8 cellular contexts compared by ENCODE assay signal in the genomic region with DNA sequence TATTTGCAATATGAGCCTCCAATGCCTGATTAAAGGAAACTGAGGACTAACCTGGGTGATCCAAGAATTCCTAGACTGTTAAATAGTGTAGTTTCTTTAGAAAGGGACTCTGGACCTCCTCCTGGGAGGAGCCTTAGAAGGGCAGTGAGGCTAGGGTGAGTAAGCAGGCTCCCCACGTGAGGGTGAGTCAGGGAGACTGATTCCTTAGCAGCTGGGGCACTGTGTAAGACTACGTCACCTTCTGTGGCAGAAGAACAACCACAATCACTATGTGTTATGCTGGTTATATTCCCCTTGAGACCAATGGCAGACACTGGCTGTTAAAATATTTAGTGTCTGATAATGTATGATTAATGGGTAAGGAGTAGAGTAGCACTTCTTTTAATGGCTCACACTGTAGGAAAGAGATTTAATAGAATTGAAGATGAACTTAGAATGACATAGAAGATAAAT. TPM values are rescaled to one million over a fixed set of nuclear protein-coding genes. Genes with fewer than 3 reads are reported as not detected.
DNase-seq lines count a peak whose midpoint lies in the region; ATAC-seq and TF ChIP-seq lines count a peak whose summit lies in the region.

No MANE protein-coding gene starts in this region.

- H3K4me3 ChIP-seq in IMR-90 (ENCODE audit: insufficient read depth, low read depth, low read length) (no peak overlapping the region), kidney epithelial cell (ENCODE audit: low read depth, low read length) (no peak overlapping the region), WERI-Rb-1 (ENCODE audit: low read depth, low read length) (no peak overlapping the region)

- H3K27ac Mint-ChIP-seq in activated T-helper 17 cell treated with anti-CD3 and anti-CD28 coated beads, Interleukin-2, amount 50 U/mL, for 72 hours, result no peak overlapping the region
- H3K27ac Mint-ChIP-seq in stimulated activated effector memory CD8-positive, alpha-beta T cell treated with anti-CD3 and anti-CD28 coated beads, Interleukin-12 subunit alpha, Interleukin-12 subunit beta, amount 100 ng/mL, for 72 hours, result no peak overlapping the region

- no peaks in the 10 kb centered on the region for H4K20me1 ChIP-seq in IMR-90 (ENCODE audit: insufficient read depth, low read length)

- H2BK120ac ChIP-seq in IMR-90 (ENCODE audit: low read depth, low read length), result peak overlapping the region; percentile 94; the same call in 1 of the 2 replicates

- H3K79me1 ChIP-seq in IMR-90 (ENCODE audit: low read depth in 1 of 2, low read length in 2 of 2), result no peaks in the 10 kb centered on the region

- no peak overlapping the region for H2BK15ac ChIP-seq in IMR-90 (ENCODE audit: low read depth, low read length)

- TF ChIP-seq POLR2A in IMR-90 (IDR thresholded peaks at IDR 0.05; ENCODE audit: low read depth, low read length), result no peak

- H3K18ac ChIP-seq in IMR-90 (ENCODE audit: low read depth, low read length), result peak overlapping the region; percentile 97; the same call in 1 of the 2 replicates

- H2AFZ ChIP-seq in IMR-90 (replicated peaks; ENCODE audit: low read length, poor library complexity), result no peak overlapping the region

- POLR2A ChIA-PET in IMR-90 (lab: Charles Lee; ENCODE audit: unreplicated experiment), result no interaction called here

- no CpG with 5 or more reads among the region's 2 CpGs for WGBS in IMR-90 (ENCODE audit: extremely low coverage in 2 of 2, insufficient read length in 1 of 2), 2 experiments

- intact Hi-C loops in IMR-90 (cut with micrococcal nuclease), result no loop called here

- H2BK20ac ChIP-seq in IMR-90 (ENCODE audit: low read depth, low read length), result peak overlapping the region; percentile 98; the same call in 1 of the 2 replicates

- no peak for TF ChIP-seq CTCF in IMR-90 (conservative IDR thresholded peaks at IDR 0.05; ENCODE audit: low read depth, low read length)
- TF ChIP-seq CTCF in kidney epithelial cell (IDR thresholded peaks at IDR 0.05; ENCODE audit: insufficient read depth, low read length, poor library complexity, severe bottlenecking), result no peak
- no peak for TF ChIP-seq CTCF in WERI-Rb-1 (IDR thresholded peaks at IDR 0.05; ENCODE audit: low read depth, low read length)

- H3K27me3 ChIP-seq in IMR-90 (ENCODE audit: control insufficient read depth, insufficient read depth, low read length) (no peaks in the 10 kb centered on the region), kidney epithelial cell (ENCODE audit: control insufficient read depth, insufficient read depth, low read length) (no peaks in the 10 kb centered on the region), WERI-Rb-1 (ENCODE audit: insufficient read depth, low read depth, severe bottlenecking) (peaks cover 15% of the 10 kb centered on the region)

- dilution Hi-C loops in IMR-90 (cut with HindIII; ENCODE audit: low sequenced_read_pairs, unreplicated experiment), result no loop called here

- no peak overlapping the region for H2AK5ac ChIP-seq in IMR-90 (ENCODE audit: low read depth, low read length)

- H3K27ac ChIP-seq in IMR-90 (ENCODE audit: insufficient read depth, low read length) (no peak overlapping the region; the same call in 1 of the 2 replicates), WERI-Rb-1 (no peak overlapping the region)

- H3K14ac ChIP-seq in IMR-90 (replicated peaks; ENCODE audit: low read depth, low read length), result no peak overlapping the region

- no peaks in the 10 kb centered on the region for H3K9me3 Mint-ChIP-seq in activated T-helper 17 cell treated with anti-CD3 and anti-CD28 coated beads, Interleukin-2, amount 50 U/mL, for 72 hours
- no peaks in the 10 kb centered on the region for H3K9me3 Mint-ChIP-seq in stimulated activated effector memory CD8-positive, alpha-beta T cell treated with anti-CD3 and anti-CD28 coated beads, Interleukin-12 subunit alpha, Interleukin-12 subunit beta, amount 100 ng/mL, for 72 hours

- no peaks in the 10 kb centered on the region for H3K9me3 ChIP-seq in IMR-90 (ENCODE audit: control insufficient read depth, insufficient read depth, low read length)
- H3K9me3 ChIP-seq in WERI-Rb-1 (ENCODE audit: severe bottlenecking), result no peaks in the 10 kb centered on the region

- H3K27me3 Mint-ChIP-seq in activated T-helper 17 cell treated with anti-CD3 and anti-CD28 coated beads, Interleukin-2, amount 50 U/mL, for 72 hours, result peaks cover 52% of the 10 kb centered on the region

- no peak for TF ChIP-seq RAD21 in IMR-90 (IDR thresholded peaks at IDR 0.05; ENCODE audit: low read length)

- no peaks in the 10 kb centered on the region for H3K36me3 ChIP-seq in IMR-90 (ENCODE audit: control insufficient read depth, insufficient read depth, low read length)
- H3K36me3 ChIP-seq in kidney epithelial cell (ENCODE audit: control insufficient read depth, insufficient read depth, low read length), result no peaks in the 10 kb centered on the region
- H3K36me3 ChIP-seq in WERI-Rb-1, result no peaks in the 10 kb centered on the region

- ATAC-seq in GM21786 (IDR thresholded peaks at IDR 0.05; ENCODE audit: unreplicated experiment) (peak; percentile 99), IMR-90 (ENCODE audit: low read depth) (peak; percentile 99)
- ATAC-seq in activated T-helper 17 cell treated with anti-CD3 and anti-CD28 coated beads, Interleukin-2, amount 50 U/mL, for 72 hours (replicated peaks), result peak; percentile 99
- peak; percentile 100 for ATAC-seq in stimulated activated effector memory CD8-positive, alpha-beta T cell treated with anti-CD3 and anti-CD28 coated beads, Interleukin-12 subunit alpha, Interleukin-12 subunit beta, amount 100 ng/mL, for 72 hours

- peaks cover 4% of the 10 kb centered on the region for H3K4me1 Mint-ChIP-seq in activated T-helper 17 cell treated with anti-CD3 and anti-CD28 coated beads, Interleukin-2, amount 50 U/mL, for 72 hours
- H3K4me1 Mint-ChIP-seq in stimulated activated effector memory CD8-positive, alpha-beta T cell treated with anti-CD3 and anti-CD28 coated beads, Interleukin-12 subunit alpha, Interleukin-12 subunit beta, amount 100 ng/mL, for 72 hours, result peaks cover 12% of the 10 kb centered on the region

- peak overlapping the region; percentile 90; the same call in 1 of the 2 replicates for H3K4ac ChIP-seq in IMR-90 (ENCODE audit: low read depth, low read length)

- DNase-seq in ELF-1 (ENCODE audit: low read depth, low spot score), result peak; percentile 45
- peak; percentile 99 for DNase-seq in IMR-90
- DNase-seq in kidney epithelial cell (ENCODE audit: low read depth), result peak; percentile 100
- DNase-seq in stimulated activated effector memory CD8-positive, alpha-beta T cell treated with anti-CD3 and anti-CD28 coated beads, Interleukin-12 subunit alpha, Interleukin-12 subunit beta, amount 100 ng/mL, for 72 hours (ENCODE audit: low spot score in 2 of 2), result peak; percentile 7 to 53
- no peak for DNase-seq in WERI-Rb-1
- no peak for DNase-seq in hippocampal formation (lab: John Stamatoyannopoulos, UW)

- peak overlapping the region; percentile 80; the same call in 1 of the 2 replicates for H3K4me2 ChIP-seq in IMR-90 (ENCODE audit: low read depth, low read length)

- H3K4me3 Mint-ChIP-seq in activated T-helper 17 cell treated with anti-CD3 and anti-CD28 coated beads, Interleukin-2, amount 50 U/mL, for 72 hours, result no peak overlapping the region
- H3K4me3 Mint-ChIP-seq in stimulated activated effector memory CD8-positive, alpha-beta T cell treated with anti-CD3 and anti-CD28 coated beads, Interleukin-12 subunit alpha, Interleukin-12 subunit beta, amount 100 ng/mL, for 72 hours, result no peak overlapping the region

- in situ Hi-C loops in IMR-90 (cut with MboI; ENCODE audit: low sequenced_read_pairs), result no loop called here

- no peak overlapping the region for H2AK9ac ChIP-seq in IMR-90 (replicated peaks; ENCODE audit: low read depth, low read length, poor library complexity)

- no peak overlapping the region for H3K9ac ChIP-seq in IMR-90 (ENCODE audit: low read depth, low read length)

- peak overlapping the region; percentile 95; the same call in 1 of the 2 replicates for H4K5ac ChIP-seq in IMR-90 (ENCODE audit: low read depth, low read length)

- H2BK5ac ChIP-seq in IMR-90 (ENCODE audit: low read depth, low read length, poor library complexity, severe bottlenecking), result peak overlapping the region; percentile 95

- H4K91ac ChIP-seq in IMR-90 (ENCODE audit: insufficient read depth, low read depth, low read length), result peak overlapping the region; percentile 79; the same call in 1 of the 2 replicates

- CTCF ChIA-PET in IMR-90 (lab: Yijun Ruan, JAX), result interaction anchor here (1.1 to 1.3 kb wide), 2 partner anchors 9 to 62 kb away, joined by 5 read pairs; no protein-coding TSS in a partner anchor

- H3K56ac ChIP-seq in IMR-90 (ENCODE audit: extremely low read depth, insufficient read depth, low read length), result no peak overlapping the region

- no peaks in the 10 kb centered on the region for H3K36me3 Mint-ChIP-seq in activated T-helper 17 cell treated with anti-CD3 and anti-CD28 coated beads, Interleukin-2, amount 50 U/mL, for 72 hours (ENCODE audit: low read depth)
- H3K36me3 Mint-ChIP-seq in stimulated activated effector memory CD8-positive, alpha-beta T cell treated with anti-CD3 and anti-CD28 coated beads, Interleukin-12 subunit alpha, Interleukin-12 subunit beta, amount 100 ng/mL, for 72 hours, result no peaks in the 10 kb centered on the region

- no peak overlapping the region; the same call in 1 of the 2 replicates for H3K23ac ChIP-seq in IMR-90 (ENCODE audit: low read depth, low read length)

- BruUV-seq in IMR-90 (replicated peaks; lab: Mats Ljungman, UMichigan), result no TSS peak

- peak overlapping the region in 1 of 2 experiments; percentile 85; a peak in 1 of 4 replicates for H4K8ac ChIP-seq in IMR-90 (ENCODE audit: low read depth in 2 of 2, low read length in 2 of 2)

- peaks cover 7% of the 10 kb centered on the region for H3K4me1 ChIP-seq in IMR-90 (ENCODE audit: control insufficient read depth, insufficient read depth, low read length)

- peaks cover 8% of the 10 kb centered on the region for H3K9me1 ChIP-seq in IMR-90 (ENCODE audit: insufficient read depth, low read length)

TF ChIP-seq in IMR-90, 13 proteins besides CTCF, POLR2A, EP300 and RAD21 (continues in another document):
- TF ChIP-seq RFX5 (IDR thresholded peaks at IDR 0.05; ENCODE audit: low read depth, low read length), result no peak
- no peak for TF ChIP-seq RCOR1 (IDR thresholded peaks at IDR 0.05; ENCODE audit: insufficient replicate concordance, low read length)
- peak; percentile 50 for TF ChIP-seq CEBPB (IDR thresholded peaks at IDR 0.05; ENCODE audit: low read depth, low read length)

RNA-seq across cellular contexts. Expression of gene SYT14, which starts 53.3 kb away (rescaled TPM):
- total RNA-seq in IMR-90 (2012; rRNA removed) (1.3 and 1.4 TPM in 2 replicates), kidney epithelial cell (28.1 and 32.6 TPM in 2 replicates)
- 0.14 and 0.16 TPM in 2 replicates for polyA plus RNA-seq in IMR-90 (2012; rRNA removed)
- polyA plus RNA-seq in IMR-90 (2012; cell fraction: cytosol; rRNA removed), result 0.01 and 0.12 TPM in 2 replicates
- 0.02 and 0.19 TPM in 2 replicates for polyA plus RNA-seq in IMR-90 (2012; cell fraction: nucleus; rRNA removed; ENCODE audit: low replicate concordance)
- total RNA-seq in activated T-helper 17 cell treated with anti-CD3 and anti-CD28 coated beads, Interleukin-2, amount 50 U/mL, for 72 hours, result not detected

RNA-seq across cellular contexts. Expression of gene UTP25, which starts 56.9 kb away (rescaled TPM):
- total RNA-seq in IMR-90 (2012; rRNA removed) (17.2 and 17.4 TPM in 2 replicates), kidney epithelial cell (14.6 and 15.7 TPM in 2 replicates)
- 6.9 and 7.1 TPM in 2 replicates for polyA plus RNA-seq in IMR-90 (2012; rRNA removed)
- polyA plus RNA-seq in IMR-90 (2012; cell fraction: cytosol; rRNA removed), result 1.6 and 1.8 TPM in 2 replicates
- polyA plus RNA-seq in IMR-90 (2012; cell fraction: nucleus; rRNA removed; ENCODE audit: low replicate concordance), result 3.3 and 10.9 TPM in 2 replicates
- 10 to 100 TPM; 12.0 to 17.5 TPM for total RNA-seq in activated T-helper 17 cell treated with anti-CD3 and anti-CD28 coated beads, Interleukin-2, amount 50 U/mL, for 72 hours

Comparison
In these comparisons a context has a peak if more than half of its experiments do, and no peak if none do; other contexts are left out.
1. DNase-seq: peak in ELF-1 (single experiment), IMR-90 (single experiment), kidney epithelial cell (single experiment) and stimulated activated effector memory CD8-positive, alpha-beta T cell treated with anti-CD3 and anti-CD28 coated beads, Interleukin-12 subunit alpha, Interleukin-12 subunit beta, amount 100 ng/mL, for 72 hours (2 of 2); none in WERI-Rb-1 (single experiment) and hippocampal formation (0 of 2).
2. RNA of gene SYT14, which starts 53.3 kb away (total RNA-seq): 28.1 to 32.6 TPM in kidney epithelial cell; 1.3 to 1.4 TPM in IMR-90 and not detected in activated T-helper 17 cell treated with anti-CD3 and anti-CD28 coated beads, Interleukin-2, amount 50 U/mL, for 72 hours; every median in the first group is over 10 times any median in the second.
3. Peak in every context shown above with its lines, with median percentiles within 50 percentile points of each other: ATAC-seq.